Comparison of ENCODE assay signal across 2 cellular contexts in genomic region chrX:2176274-2176673, GRCh38.
TF ChIP-seq lines count a peak whose summit lies in the region.

No MANE protein-coding gene starts in this region.

TF ChIP-seq in IMR-90, 13 proteins besides CTCF, POLR2A, EP300 and RAD21:
- TF ChIP-seq CEBPB (IDR thresholded peaks at IDR 0.05; ENCODE audit: low read depth, low read length) (no peak), CHD1 (IDR thresholded peaks at IDR 0.05; ENCODE audit: low read depth, low read length) (no peak), RCOR1 (IDR thresholded peaks at IDR 0.05; ENCODE audit: insufficient replicate concordance, low read length) (no peak), BHLHE40 (IDR thresholded peaks at IDR 0.05; ENCODE audit: low read depth, low read length) (no peak), NFE2L2 (IDR thresholded peaks at IDR 0.05; ENCODE audit: low read depth, low read length) (no peak)

TF ChIP-seq in H1, 55 proteins besides CTCF, POLR2A, EP300 and RAD21:
- TF ChIP-seq ASH2L (IDR thresholded peaks at IDR 0.05; ENCODE audit: low read length) (no peak), CEBPB (IDR thresholded peaks at IDR 0.05; ENCODE audit: low read depth, low read length) (no peak), SIN3A (conservative IDR thresholded peaks at IDR 0.05 in 1 of 2, IDR thresholded peaks at IDR 0.05 in 1 of 2; ENCODE audit: low read depth in 1 of 2, low read length in 2 of 2) (no peak), SP2 (IDR thresholded peaks at IDR 0.05; ENCODE audit: low read length) (no peak), KDM5A (IDR thresholded peaks at IDR 0.05; ENCODE audit: low read length) (no peak), MAFK (IDR thresholded peaks at IDR 0.05; ENCODE audit: low read depth, low read length) (no peak), GABPA (IDR thresholded peaks at IDR 0.05; ENCODE audit: borderline replicate concordance, insufficient read depth, low read length) (no peak), CHD1 (IDR thresholded peaks at IDR 0.05; ENCODE audit: low read depth, low read length) (no peak), RNF2 (IDR thresholded peaks at IDR 0.05; ENCODE audit: borderline replicate concordance, low read depth, low read length, missing control alignments, poor library complexity, severe bottlenecking) (no peak), SRF (IDR thresholded peaks at IDR 0.05; ENCODE audit: low read depth, low read length) (no peak), GTF2F1 (IDR thresholded peaks at IDR 0.05; ENCODE audit: borderline replicate concordance, low read depth, low read length) (no peak)
